In genomic region chr1:207032528-207033017, GRCh38 we compare ENCODE assay signal across 9 cellular contexts. TPM values are rescaled to one million over a fixed set of nuclear protein-coding genes. Genes with fewer than 3 reads are reported as not detected.
DNase-seq lines count a peak whose midpoint lies in the region; ATAC-seq and TF ChIP-seq lines count a peak whose summit lies in the region.
"Had no signal": no experiment of that assay in that cellular context is flagged by ENCODE, and none has a peak within 500 bp of the region (broad histone marks: within the 10 kb centered on the region; RNA-seq: fewer than 3 reads in every experiment).

C1orf116 (minus strand) TSS chr1:207032756; CDS start chr1:207027598, 5,158 bp downstream.

- H3F3A ChIP-seq in PC-9 (ENCODE audit: insufficient read depth, low read depth): peaks cover 28% of the 10 kb centered on the region

- peaks cover 22% of the 10 kb centered on the region for H3K79me2 ChIP-seq in PC-9 (ENCODE audit: low read depth)

- H3K4me2 ChIP-seq in PC-9: peak within 1 kb of the TSS; percentile 84

- intact Hi-C loops in PC-9 (cut with micrococcal nuclease; ENCODE audit: unreplicated experiment): loop anchor here (1.0 kb wide), 1 partner anchor 19 kb away; the partner anchor contains the start of gene YOD1

- no peaks in the 10 kb centered on the region for H3K27me3 ChIP-seq in PC-9 (ENCODE audit: insufficient read depth, low read depth)

- H4K20me1 ChIP-seq in PC-9 (ENCODE audit: insufficient read depth): no peaks in the 10 kb centered on the region

- H3K4me3 ChIP-seq in PC-9: peak within 1 kb of the TSS; percentile 50

- H3K4me1 ChIP-seq in PC-9 (replicated peaks; ENCODE audit: insufficient read depth): peaks cover 80% of the 10 kb centered on the region

- TF ChIP-seq CTCF in PC-9 (conservative IDR thresholded peaks at IDR 0.05): no peak

- H3K9me2 ChIP-seq in PC-9 (ENCODE audit: insufficient read depth): no peaks in the 10 kb centered on the region

- H3K9me3 ChIP-seq in PC-9 (ENCODE audit: insufficient read depth, low read depth): no peaks in the 10 kb centered on the region

- no TSS peak for BruUV-seq in PC-9 (replicated peaks; lab: Mats Ljungman, UMichigan)

- DNase-seq in NCI-H345 (lab: John Stamatoyannopoulos, UW) (peak; percentile 52), NCI-H345 treated with DMSO at 0.1 percent for 48 hours (lab: John Stamatoyannopoulos, UW; ENCODE audit: unreplicated experiment) (no peak), PC-9 (peak; percentile 88 to 90), iPS-NIHi7 (ENCODE audit: extremely low spot score) (peak; percentile 96), ureter (ENCODE audit: low spot score) (peak; percentile 80), SW 1271 (lab: John Stamatoyannopoulos, UW) (no peak)
- no peak for DNase-seq in stimulated activated CD4-positive, alpha-beta T cell treated with anti-CD3 and anti-CD28 coated beads, Interleukin-12 subunit alpha, Interleukin-12 subunit beta, amount 100 ng/mL, for 4 hours
- DNase-seq: effector memory CD8-positive, alpha-beta T cell had no signal

- H2AFZ ChIP-seq in PC-9: peak within 1 kb of the TSS; percentile 30; the same call in 1 of the 2 replicates

- CTCF ChIA-PET in PC-9 (lab: Charles Lee): interaction anchor here (0.5 to 2.2 kb wide), 15 partner anchors 8 to 578 kb away, joined by 3 to 7 read pairs (median 4); partner anchors contain the start of gene PFKFB2

- POLR2A ChIA-PET in PC-9 (lab: Charles Lee; ENCODE audit: unreplicated experiment): interaction anchor here (0.5 to 2.3 kb wide), 31 partner anchors 8 to 1288 kb away, joined by 3 to 51 read pairs (median 6); partner anchors contain the start of genes DYRK3, PFKFB2 and YOD1

- H3K36me3 ChIP-seq in PC-9 (ENCODE audit: low read depth): no peaks in the 10 kb centered on the region

- ATAC-seq in GM21515 (IDR thresholded peaks at IDR 0.05; ENCODE audit: unreplicated experiment): no peak
- ATAC-seq: effector memory CD8-positive, alpha-beta T cell had no signal

- H3K27ac ChIP-seq in PC-9: peak within 1 kb of the TSS; percentile 83

RNA-seq across cellular contexts. Expression of gene C1orf116, which starts in this region (rescaled TPM):
- total RNA-seq in PC-9 (2021) (30.2 and 36.7 TPM in 2 replicates), ureter (45.7 TPM)

Comparison
In these comparisons a context has a peak if more than half of its experiments do, and no peak if none do; other contexts are left out.
1. DNase-seq: peak in NCI-H345 (single experiment), PC-9 (2 of 2), iPS-NIHi7 (single experiment) and ureter (single experiment); none in NCI-H345 treated with DMSO at 0.1 percent for 48 hours (single experiment), SW 1271 (0 of 2) and stimulated activated CD4-positive, alpha-beta T cell treated with anti-CD3 and anti-CD28 coated beads, Interleukin-12 subunit alpha, Interleukin-12 subunit beta, amount 100 ng/mL, for 4 hours (single experiment).